1 cellular context compared by ENCODE assay signal in genomic region chr16:2950773-2951172, GRCh38.
TF ChIP-seq lines count a peak whose summit lies in the region.

No MANE protein-coding gene starts in this region.

TF ChIP-seq in K562, 482 proteins besides CTCF, POLR2A, EP300 and RAD21 (continued from another document):
- TF ChIP-seq ZBTB34 (CRISPR knock-in tag; IDR thresholded peaks at IDR 0.05) (no peak), ZNF197 (CRISPR knock-in tag; IDR thresholded peaks at IDR 0.05; ENCODE audit: low read depth) (no peak), PKNOX1 (IDR thresholded peaks at IDR 0.05) (peak; percentile 74; the same call in 1 of the 2 replicates), NUFIP1 (IDR thresholded peaks at IDR 0.05; ENCODE audit: partially characterized antibody) (no peak), TFAP4 (CRISPR knock-in tag; IDR thresholded peaks at IDR 0.05; ENCODE audit: borderline replicate concordance) (peak; percentile 60; the same call in 1 of the 2 replicates), RB1 (IDR thresholded peaks at IDR 0.05; ENCODE audit: low read depth) (0 out of 2 replicates have a peak, but pooled peaks have one; percentile 29), NCOA4 (IDR thresholded peaks at IDR 0.05; ENCODE audit: partially characterized antibody) (no peak), ZBTB43 (CRISPR knock-in tag; IDR thresholded peaks at IDR 0.05) (no peak), SMARCA5 (IDR thresholded peaks at IDR 0.05) (no peak), NCOR1 (IDR thresholded peaks at IDR 0.05) (no peak)
